ENCODE assay signal across 9 cellular contexts in genomic region chrY:20575531-20576088, GRCh38. TPM values are rescaled to one million over a fixed set of nuclear protein-coding genes. Genes with fewer than 3 reads are reported as not detected.
A peak's percentile ranks its signal among the peaks of the same experiment; 100 is the strongest.
DNase-seq lines count a peak whose midpoint lies in the region; ATAC-seq and TF ChIP-seq lines count a peak whose summit lies in the region.
"Had no signal": no experiment of that assay in that cellular context is flagged by ENCODE, and none has a peak within 500 bp of the region (broad histone marks: within the 10 kb centered on the region; RNA-seq: fewer than 3 reads in every experiment).

TSS of gene EIF1AY (plus strand) at chrY:20575776. CDS start at chrY:20575872, 96 bp downstream.

- WGBS in heart right ventricle, 2 donors, result 0% methylated on average over 27 to 29 of the region's 29 CpGs

- H3K36me3 ChIP-seq in KOPT-K1 (ENCODE audit: insufficient read depth, low read length) (peaks cover 11% of the 10 kb centered on the region), heart right ventricle (peaks cover 0 to 10% (median 0%) of the 10 kb centered on the region in 9 donors)
- H3K36me3 ChIP-seq: Peyer's patch had no signal

- H3K4me3 ChIP-seq in heart right ventricle, result peak within 1 kb of the TSS in 7 of 10 donors; percentile 7 to 80 (median 75)

- H3K27ac Mint-ChIP-seq in activated CD4-positive, alpha-beta memory T cell treated with anti-CD3 and anti-CD28 coated beads, Interleukin-2, amount 10 ng/mL, durations not matched to agents 7 days and 5 days, result peak within 1 kb of the TSS; percentile 98
- no peak within 1 kb of the TSS for H3K27ac Mint-ChIP-seq in mesothelial cell of epicardium

- no peaks in the 10 kb centered on the region for H3K27me3 ChIP-seq in heart right ventricle
- H3K27me3 ChIP-seq: Peyer's patch had no signal

- peak within 1 kb of the TSS; percentile 81 for H3K4me3 Mint-ChIP-seq in activated CD4-positive, alpha-beta memory T cell treated with anti-CD3 and anti-CD28 coated beads, Interleukin-2, amount 10 ng/mL, durations not matched to agents 7 days and 5 days
- no peak within 1 kb of the TSS for H3K4me3 Mint-ChIP-seq in mesothelial cell of epicardium

- no peaks in the 10 kb centered on the region for H3K27me3 Mint-ChIP-seq in activated CD4-positive, alpha-beta memory T cell treated with anti-CD3 and anti-CD28 coated beads, Interleukin-2, amount 10 ng/mL, durations not matched to agents 7 days and 5 days
- no peaks in the 10 kb centered on the region for H3K27me3 Mint-ChIP-seq in mesothelial cell of epicardium (ENCODE audit: low read depth)

- POLR2A ChIA-PET in activated CD4-positive, alpha-beta memory T cell treated with anti-CD3 and anti-CD28 coated beads, Interleukin-2, amount 10 ng/mL, durations not matched to agents 7 days and 5 days (lab: Charles Lee), result interaction anchor here (0.5 to 2.4 kb wide), 16 partner anchors 9 to 1008 kb away, joined by 3 to 14 read pairs (median 4); partner anchors contain the start of gene KDM5D

- peaks cover 0 to 37% (median 0%) of the 10 kb centered on the region in 9 donors for H3K4me1 ChIP-seq in heart right ventricle
- H3K4me1 ChIP-seq: Peyer's patch had no signal

- CTCF ChIA-PET in activated CD4-positive, alpha-beta memory T cell treated with anti-CD3 and anti-CD28 coated beads, Interleukin-2, amount 10 ng/mL, durations not matched to agents 7 days and 5 days (lab: Charles Lee), result interaction anchor here (1.0 to 1.2 kb wide), 3 partner anchors 517 to 1008 kb away, joined by 3 to 4 read pairs (median 4); no protein-coding TSS in a partner anchor

- no peaks in the 10 kb centered on the region for H3K9me3 ChIP-seq in KOPT-K1 (ENCODE audit: insufficient read depth, low read length, poor library complexity, severe bottlenecking)
- H3K9me3 ChIP-seq in heart right ventricle, result no peaks in the 10 kb centered on the region
- H3K9me3 ChIP-seq: Peyer's patch had no signal

- peaks cover 5% of the 10 kb centered on the region for H3K9me3 Mint-ChIP-seq in activated CD4-positive, alpha-beta memory T cell treated with anti-CD3 and anti-CD28 coated beads, Interleukin-2, amount 10 ng/mL, durations not matched to agents 7 days and 5 days
- H3K9me3 Mint-ChIP-seq in mesothelial cell of epicardium, result no peaks in the 10 kb centered on the region

- TF ChIP-seq CTCF in heart right ventricle (IDR thresholded peaks at IDR 0.05), result no peak
- no peak for TF ChIP-seq CTCF in mesothelial cell of epicardium (IDR thresholded peaks at IDR 0.05; ENCODE audit: unreplicated experiment)

- peaks cover 22% of the 10 kb centered on the region for H3K36me3 Mint-ChIP-seq in activated CD4-positive, alpha-beta memory T cell treated with anti-CD3 and anti-CD28 coated beads, Interleukin-2, amount 10 ng/mL, durations not matched to agents 7 days and 5 days (ENCODE audit: low read depth)
- H3K36me3 Mint-ChIP-seq in mesothelial cell of epicardium, result no peaks in the 10 kb centered on the region

- intact Hi-C loops in heart right ventricle (cut with DNase I), result loop anchor here in 1 of 10 donors (10.0 kb wide), 1 partner anchor 1501 kb away; no protein-coding TSS in a partner anchor

- DNase-seq in activated CD4-positive, alpha-beta memory T cell treated with anti-CD3 and anti-CD28 coated beads, Interleukin-2, amount 10 ng/mL, durations not matched to agents 7 days and 5 days, result peak; percentile 92
- DNase-seq in heart right ventricle (peak; percentile 83 to 93), NCI-H128 (lab: John Stamatoyannopoulos, UW; ENCODE audit: unreplicated experiment) (no peak), mesothelial cell of epicardium (ENCODE audit: low spot score in 2 of 2, unreplicated experiment in 2 of 2) (no peak)
- peak in 3 of 4 experiments; percentile 59 to 77 (median 72) for DNase-seq in stimulated activated CD4-positive, alpha-beta T cell treated with anti-CD3 and anti-CD28 coated beads, Interleukin-1b, Interleukin-23, amount 100 ng/mL, for 24 hours (ENCODE audit: low read depth in 4 of 4, low spot score in 1 of 4)

- H3K4me1 Mint-ChIP-seq in activated CD4-positive, alpha-beta memory T cell treated with anti-CD3 and anti-CD28 coated beads, Interleukin-2, amount 10 ng/mL, durations not matched to agents 7 days and 5 days, result peaks cover 38% of the 10 kb centered on the region
- no peaks in the 10 kb centered on the region for H3K4me1 Mint-ChIP-seq in mesothelial cell of epicardium

- ATAC-seq in GM19043 (IDR thresholded peaks at IDR 0.05; ENCODE audit: low read depth, unreplicated experiment) (peak; percentile 92), heart right ventricle (peak in 5 of 8 donors; percentile 98 to 99 (median 99)), HG02870 (IDR thresholded peaks at IDR 0.05; ENCODE audit: unreplicated experiment) (no peak)

- H3K27ac ChIP-seq in KOPT-K1 (ENCODE audit: low read depth, low read length, poor library complexity, severe bottlenecking) (peak within 1 kb of the TSS; percentile 98), heart right ventricle (peak within 1 kb of the TSS in 7 of 10 donors; percentile 82 to 92 (median 88))

RNA-seq across cellular contexts. Expression of gene EIF1AY, which starts in this region (rescaled TPM):
- total RNA-seq in activated CD4-positive, alpha-beta memory T cell treated with anti-CD3 and anti-CD28 coated beads, Interleukin-2, amount 10 ng/mL, durations not matched to agents 7 days and 5 days, result 10 to 100 TPM; 89.3 to 96.2 TPM
- total RNA-seq in heart right ventricle, result 100 to 1,000 TPM in 7 of 10 donors, not detected in 3; 195 to 272 (median 249) TPM
- 10 to 100 TPM; 52.3 to 76.2 TPM for polyA plus RNA-seq in heart right ventricle
- total RNA-seq in mesothelial cell of epicardium, result not detected in 3 replicates

Comparison
In these comparisons a context has a peak if more than half of its experiments do, and no peak if none do; other contexts are left out.
1. DNase-seq: peak in activated CD4-positive, alpha-beta memory T cell treated with anti-CD3 and anti-CD28 coated beads, Interleukin-2, amount 10 ng/mL, durations not matched to agents 7 days and 5 days (single experiment), heart right ventricle (2 of 2) and stimulated activated CD4-positive, alpha-beta T cell treated with anti-CD3 and anti-CD28 coated beads, Interleukin-1b, Interleukin-23, amount 100 ng/mL, for 24 hours (3 of 4); none in NCI-H128 (single experiment) and mesothelial cell of epicardium (0 of 2).